Comparison of ENCODE assay signal across 17 cellular contexts in the genomic region with DNA sequence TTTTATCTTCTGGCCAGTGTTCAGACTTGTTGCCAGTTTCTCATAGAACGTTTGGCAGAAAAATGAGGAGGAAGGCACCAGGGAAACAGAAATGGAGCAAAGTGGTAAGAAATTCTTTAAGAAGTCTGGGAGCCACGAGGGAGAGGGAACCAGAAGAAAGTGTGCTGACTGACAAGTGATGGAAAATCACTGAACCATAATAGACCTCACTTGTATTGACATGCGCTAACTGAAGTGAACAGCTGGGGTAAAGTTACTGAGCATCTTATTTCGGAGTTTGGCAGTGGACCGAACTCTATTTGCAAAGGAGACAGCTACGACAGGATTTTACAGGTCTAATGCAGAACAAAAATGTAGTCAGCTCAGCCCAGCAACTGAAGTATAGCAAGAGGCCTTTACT.
DNase-seq lines count a peak whose midpoint lies in the region.
"Had no signal": no experiment of that assay in that cellular context is flagged by ENCODE, and none has a peak within 500 bp of the region (broad histone marks: within the 10 kb centered on the region; RNA-seq: fewer than 3 reads in every experiment).

No MANE protein-coding gene starts in this region.

- DNase-seq in DMS 273 treated with DMSO at 0.1 percent for 48 hours (lab: John Stamatoyannopoulos, UW) (peak; percentile 87), NCI-H2171 treated with DMSO at 0.1 percent for 48 hours (lab: John Stamatoyannopoulos, UW) (peak; percentile 82), globus pallidus (ENCODE audit: low spot score) (peak; percentile 20), pons (ENCODE audit: low spot score) (peak; percentile 24), UCSD-AML1 (lab: John Stamatoyannopoulos, UW; ENCODE audit: unreplicated experiment) (no peak), AML-193 (lab: John Stamatoyannopoulos, UW) (no peak), AG20443 (ENCODE audit: low spot score) (no peak)
- no peak for DNase-seq in activated CD4-positive, CD25-positive, alpha-beta regulatory T cell (lab: John Stamatoyannopoulos, UW)
- DNase-seq: ACHN; activated naive CD4-positive, alpha-beta T cell treated with anti-CD3 and anti-CD28 coated beads for 36 hours; activated T-cell treated with anti-CD3 and anti-CD28 coated beads, Interleukin-2, amount 50 U/mL, for 24 hours; H7; left colon; mucosa of descending colon; NCI-H146; NCI-H510A; sigmoid colon had no signal

Comparison
In these comparisons a context has a peak if more than half of its experiments do, and no peak if none do; other contexts are left out.
1. DNase-seq: peak in DMS 273 treated with DMSO at 0.1 percent for 48 hours (single experiment), NCI-H2171 treated with DMSO at 0.1 percent for 48 hours (single experiment), globus pallidus (single experiment) and pons (single experiment); none in UCSD-AML1 (single experiment), AML-193 (0 of 2), activated CD4-positive, CD25-positive, alpha-beta regulatory T cell (0 of 4) and AG20443 (single experiment).